ENCODE assay signal across 1 cellular context in the genomic region with DNA sequence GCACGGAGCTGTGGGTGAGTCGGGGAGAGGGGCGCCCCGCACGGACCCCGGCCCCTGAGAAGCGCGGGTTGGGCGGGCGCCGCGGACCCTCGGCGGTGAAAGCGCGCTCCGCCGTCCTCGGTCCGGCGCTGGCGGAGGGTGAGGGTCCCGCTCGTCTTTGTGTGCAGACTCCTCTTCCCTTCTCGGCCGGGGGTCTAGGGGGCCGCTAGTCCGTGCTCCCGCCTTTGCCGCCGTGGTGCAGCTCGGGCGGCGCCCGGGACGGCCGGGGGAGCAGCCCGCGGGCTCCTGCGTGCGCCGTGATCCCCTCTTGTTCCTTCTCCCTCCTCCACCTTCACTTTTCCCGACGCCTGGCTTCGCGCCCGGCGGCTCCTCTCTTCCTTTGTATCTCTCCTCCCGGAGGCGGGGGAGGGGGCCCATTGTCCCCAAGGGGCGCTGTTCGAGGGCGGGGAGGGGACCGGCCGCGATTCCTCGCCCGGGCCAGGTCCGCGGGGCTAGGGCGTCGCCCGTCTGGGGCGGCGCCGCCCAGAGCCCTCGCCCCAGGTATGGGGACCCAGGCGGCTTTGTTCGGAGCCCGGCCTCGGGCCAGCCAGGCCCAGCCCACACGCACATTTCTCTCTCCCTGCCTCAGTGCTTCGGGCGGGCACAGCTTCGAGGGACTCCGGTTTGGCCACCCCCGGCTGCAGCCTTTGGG.
TF ChIP-seq lines count a peak whose summit lies in the region.

No MANE protein-coding gene starts in this region.

TF ChIP-seq in HepG2, 621 proteins besides CTCF, POLR2A, EP300 and RAD21 (continued from another document and continues in another):
- TF ChIP-seq, protein P1, sequence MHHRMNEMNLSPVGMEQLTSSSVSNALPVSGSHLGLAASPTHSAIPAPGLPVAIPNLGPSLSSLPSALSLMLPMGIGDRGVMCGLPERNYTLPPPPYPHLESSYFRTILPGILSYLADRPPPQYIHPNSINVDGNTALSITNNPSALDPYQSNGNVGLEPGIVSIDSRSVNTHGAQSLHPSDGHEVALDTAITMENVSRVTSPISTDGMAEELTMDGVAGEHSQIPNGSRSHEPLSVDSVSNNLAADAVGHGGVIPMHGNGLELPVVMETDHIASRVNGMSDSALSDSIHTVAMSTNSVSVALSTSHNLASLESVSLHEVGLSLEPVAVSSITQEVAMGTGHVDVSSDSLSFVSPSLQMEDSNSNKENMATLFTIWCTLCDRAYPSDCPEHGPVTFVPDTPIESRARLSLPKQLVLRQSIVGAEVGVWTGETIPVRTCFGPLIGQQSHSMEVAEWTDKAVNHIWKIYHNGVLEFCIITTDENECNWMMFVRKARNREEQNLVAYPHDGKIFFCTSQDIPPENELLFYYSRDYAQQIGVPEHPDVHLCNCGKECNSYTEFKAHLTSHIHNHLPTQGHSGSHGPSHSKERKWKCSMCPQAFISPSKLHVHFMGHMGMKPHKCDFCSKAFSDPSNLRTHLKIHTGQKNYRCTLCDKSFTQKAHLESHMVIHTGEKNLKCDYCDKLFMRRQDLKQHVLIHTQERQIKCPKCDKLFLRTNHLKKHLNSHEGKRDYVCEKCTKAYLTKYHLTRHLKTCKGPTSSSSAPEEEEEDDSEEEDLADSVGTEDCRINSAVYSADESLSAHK (CRISPR knock-in tag; IDR thresholded peaks at IDR 0.05; ENCODE audit: borderline replicate concordance): no peak
- TF ChIP-seq MAFK (conservative IDR thresholded peaks at IDR 0.05 in 1 of 2, IDR thresholded peaks at IDR 0.05 in 1 of 2; ENCODE audit: low read length in 2 of 2) (no peak), HNF4A (CRISPR knock-in tag; IDR thresholded peaks at IDR 0.05) (no peak), HNRNPK (IDR thresholded peaks at IDR 0.05; ENCODE audit: low read depth, low read length, poor library complexity, severe bottlenecking) (no peak), SYNCRIP (IDR thresholded peaks at IDR 0.05; ENCODE audit: insufficient read depth, low read depth, low read length) (no peak), MXD4 (CRISPR knock-in tag; IDR thresholded peaks at IDR 0.05) (0 out of 2 replicates have a peak, but pooled peaks have one; percentile 33), CENPT (CRISPR knock-in tag; IDR thresholded peaks at IDR 0.05; ENCODE audit: low read depth) (no peak), JUNB (CRISPR knock-in tag; IDR thresholded peaks at IDR 0.05; ENCODE audit: borderline replicate concordance) (no peak), DR1 (CRISPR knock-in tag; IDR thresholded peaks at IDR 0.05) (no peak), ZNF607 (CRISPR knock-in tag; IDR thresholded peaks at IDR 0.05; ENCODE audit: borderline replicate concordance) (0 out of 2 replicates have a peak, but pooled peaks have one; percentile 44), CREB1 (IDR thresholded peaks at IDR 0.05) (no peak), CREB1 (CRISPR knock-in tag; IDR thresholded peaks at IDR 0.05) (no peak)
- TF ChIP-seq, protein P2, sequence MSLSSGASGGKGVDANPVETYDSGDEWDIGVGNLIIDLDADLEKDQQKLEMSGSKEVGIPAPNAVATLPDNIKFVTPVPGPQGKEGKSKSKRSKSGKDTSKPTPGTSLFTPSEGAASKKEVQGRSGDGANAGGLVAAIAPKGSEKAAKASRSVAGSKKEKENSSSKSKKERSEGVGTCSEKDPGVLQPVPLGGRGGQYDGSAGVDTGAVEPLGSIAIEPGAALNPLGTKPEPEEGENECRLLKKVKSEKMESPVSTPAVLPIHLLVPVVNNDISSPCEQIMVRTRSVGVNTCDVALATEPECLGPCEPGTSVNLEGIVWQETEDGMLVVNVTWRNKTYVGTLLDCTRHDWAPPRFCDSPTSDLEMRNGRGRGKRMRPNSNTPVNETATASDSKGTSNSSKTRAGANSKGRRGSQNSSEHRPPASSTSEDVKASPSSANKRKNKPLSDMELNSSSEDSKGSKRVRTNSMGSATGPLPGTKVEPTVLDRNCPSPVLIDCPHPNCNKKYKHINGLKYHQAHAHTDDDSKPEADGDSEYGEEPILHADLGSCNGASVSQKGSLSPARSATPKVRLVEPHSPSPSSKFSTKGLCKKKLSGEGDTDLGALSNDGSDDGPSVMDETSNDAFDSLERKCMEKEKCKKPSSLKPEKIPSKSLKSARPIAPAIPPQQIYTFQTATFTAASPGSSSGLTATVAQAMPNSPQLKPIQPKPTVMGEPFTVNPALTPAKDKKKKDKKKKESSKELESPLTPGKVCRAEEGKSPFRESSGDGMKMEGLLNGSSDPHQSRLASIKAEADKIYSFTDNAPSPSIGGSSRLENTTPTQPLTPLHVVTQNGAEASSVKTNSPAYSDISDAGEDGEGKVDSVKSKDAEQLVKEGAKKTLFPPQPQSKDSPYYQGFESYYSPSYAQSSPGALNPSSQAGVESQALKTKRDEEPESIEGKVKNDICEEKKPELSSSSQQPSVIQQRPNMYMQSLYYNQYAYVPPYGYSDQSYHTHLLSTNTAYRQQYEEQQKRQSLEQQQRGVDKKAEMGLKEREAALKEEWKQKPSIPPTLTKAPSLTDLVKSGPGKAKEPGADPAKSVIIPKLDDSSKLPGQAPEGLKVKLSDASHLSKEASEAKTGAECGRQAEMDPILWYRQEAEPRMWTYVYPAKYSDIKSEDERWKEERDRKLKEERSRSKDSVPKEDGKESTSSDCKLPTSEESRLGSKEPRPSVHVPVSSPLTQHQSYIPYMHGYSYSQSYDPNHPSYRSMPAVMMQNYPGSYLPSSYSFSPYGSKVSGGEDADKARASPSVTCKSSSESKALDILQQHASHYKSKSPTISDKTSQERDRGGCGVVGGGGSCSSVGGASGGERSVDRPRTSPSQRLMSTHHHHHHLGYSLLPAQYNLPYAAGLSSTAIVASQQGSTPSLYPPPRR (CRISPR knock-in tag; IDR thresholded peaks at IDR 0.05; ENCODE audit: borderline replicate concordance): no peak
- TF ChIP-seq, protein P3, sequence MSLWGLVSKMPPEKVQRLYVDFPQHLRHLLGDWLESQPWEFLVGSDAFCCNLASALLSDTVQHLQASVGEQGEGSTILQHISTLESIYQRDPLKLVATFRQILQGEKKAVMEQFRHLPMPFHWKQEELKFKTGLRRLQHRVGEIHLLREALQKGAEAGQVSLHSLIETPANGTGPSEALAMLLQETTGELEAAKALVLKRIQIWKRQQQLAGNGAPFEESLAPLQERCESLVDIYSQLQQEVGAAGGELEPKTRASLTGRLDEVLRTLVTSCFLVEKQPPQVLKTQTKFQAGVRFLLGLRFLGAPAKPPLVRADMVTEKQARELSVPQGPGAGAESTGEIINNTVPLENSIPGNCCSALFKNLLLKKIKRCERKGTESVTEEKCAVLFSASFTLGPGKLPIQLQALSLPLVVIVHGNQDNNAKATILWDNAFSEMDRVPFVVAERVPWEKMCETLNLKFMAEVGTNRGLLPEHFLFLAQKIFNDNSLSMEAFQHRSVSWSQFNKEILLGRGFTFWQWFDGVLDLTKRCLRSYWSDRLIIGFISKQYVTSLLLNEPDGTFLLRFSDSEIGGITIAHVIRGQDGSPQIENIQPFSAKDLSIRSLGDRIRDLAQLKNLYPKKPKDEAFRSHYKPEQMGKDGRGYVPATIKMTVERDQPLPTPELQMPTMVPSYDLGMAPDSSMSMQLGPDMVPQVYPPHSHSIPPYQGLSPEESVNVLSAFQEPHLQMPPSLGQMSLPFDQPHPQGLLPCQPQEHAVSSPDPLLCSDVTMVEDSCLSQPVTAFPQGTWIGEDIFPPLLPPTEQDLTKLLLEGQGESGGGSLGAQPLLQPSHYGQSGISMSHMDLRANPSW (CRISPR knock-in tag; IDR thresholded peaks at IDR 0.05; ENCODE audit: borderline replicate concordance): no peak
- TF ChIP-seq, protein P4, sequence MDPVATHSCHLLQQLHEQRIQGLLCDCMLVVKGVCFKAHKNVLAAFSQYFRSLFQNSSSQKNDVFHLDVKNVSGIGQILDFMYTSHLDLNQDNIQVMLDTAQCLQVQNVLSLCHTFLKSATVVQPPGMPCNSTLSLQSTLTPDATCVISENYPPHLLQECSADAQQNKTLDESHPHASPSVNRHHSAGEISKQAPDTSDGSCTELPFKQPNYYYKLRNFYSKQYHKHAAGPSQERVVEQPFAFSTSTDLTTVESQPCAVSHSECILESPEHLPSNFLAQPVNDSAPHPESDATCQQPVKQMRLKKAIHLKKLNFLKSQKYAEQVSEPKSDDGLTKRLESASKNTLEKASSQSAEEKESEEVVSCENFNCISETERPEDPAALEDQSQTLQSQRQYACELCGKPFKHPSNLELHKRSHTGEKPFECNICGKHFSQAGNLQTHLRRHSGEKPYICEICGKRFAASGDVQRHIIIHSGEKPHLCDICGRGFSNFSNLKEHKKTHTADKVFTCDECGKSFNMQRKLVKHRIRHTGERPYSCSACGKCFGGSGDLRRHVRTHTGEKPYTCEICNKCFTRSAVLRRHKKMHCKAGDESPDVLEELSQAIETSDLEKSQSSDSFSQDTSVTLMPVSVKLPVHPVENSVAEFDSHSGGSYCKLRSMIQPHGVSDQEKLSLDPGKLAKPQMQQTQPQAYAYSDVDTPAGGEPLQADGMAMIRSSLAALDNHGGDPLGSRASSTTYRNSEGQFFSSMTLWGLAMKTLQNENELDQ (CRISPR knock-in tag; IDR thresholded peaks at IDR 0.05; ENCODE audit: borderline replicate concordance): no peak
- TF ChIP-seq, protein P5, sequence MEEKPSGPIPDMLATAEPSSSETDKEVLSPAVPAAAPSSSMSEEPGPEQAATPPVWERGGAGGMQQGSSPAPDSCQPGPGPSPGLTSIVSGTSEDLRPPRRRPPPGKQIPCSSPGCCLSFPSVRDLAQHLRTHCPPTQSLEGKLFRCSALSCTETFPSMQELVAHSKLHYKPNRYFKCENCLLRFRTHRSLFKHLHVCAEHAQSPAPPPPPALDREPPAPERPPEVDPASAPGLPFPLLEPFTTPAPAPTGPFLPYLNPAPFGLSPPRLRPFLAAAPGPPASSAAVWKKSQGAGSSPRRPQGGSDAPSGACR (CRISPR knock-in tag; IDR thresholded peaks at IDR 0.05): no peak
- TF ChIP-seq, protein P6, sequence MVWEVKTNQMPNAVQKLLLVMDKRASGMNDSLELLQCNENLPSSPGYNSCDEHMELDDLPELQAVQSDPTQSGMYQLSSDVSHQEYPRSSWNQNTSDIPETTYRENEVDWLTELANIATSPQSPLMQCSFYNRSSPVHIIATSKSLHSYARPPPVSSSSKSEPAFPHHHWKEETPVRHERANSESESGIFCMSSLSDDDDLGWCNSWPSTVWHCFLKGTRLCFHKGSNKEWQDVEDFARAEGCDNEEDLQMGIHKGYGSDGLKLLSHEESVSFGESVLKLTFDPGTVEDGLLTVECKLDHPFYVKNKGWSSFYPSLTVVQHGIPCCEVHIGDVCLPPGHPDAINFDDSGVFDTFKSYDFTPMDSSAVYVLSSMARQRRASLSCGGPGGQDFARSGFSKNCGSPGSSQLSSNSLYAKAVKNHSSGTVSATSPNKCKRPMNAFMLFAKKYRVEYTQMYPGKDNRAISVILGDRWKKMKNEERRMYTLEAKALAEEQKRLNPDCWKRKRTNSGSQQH (CRISPR knock-in tag; IDR thresholded peaks at IDR 0.05; ENCODE audit: low read depth): no peak
- TF ChIP-seq, protein P7, sequence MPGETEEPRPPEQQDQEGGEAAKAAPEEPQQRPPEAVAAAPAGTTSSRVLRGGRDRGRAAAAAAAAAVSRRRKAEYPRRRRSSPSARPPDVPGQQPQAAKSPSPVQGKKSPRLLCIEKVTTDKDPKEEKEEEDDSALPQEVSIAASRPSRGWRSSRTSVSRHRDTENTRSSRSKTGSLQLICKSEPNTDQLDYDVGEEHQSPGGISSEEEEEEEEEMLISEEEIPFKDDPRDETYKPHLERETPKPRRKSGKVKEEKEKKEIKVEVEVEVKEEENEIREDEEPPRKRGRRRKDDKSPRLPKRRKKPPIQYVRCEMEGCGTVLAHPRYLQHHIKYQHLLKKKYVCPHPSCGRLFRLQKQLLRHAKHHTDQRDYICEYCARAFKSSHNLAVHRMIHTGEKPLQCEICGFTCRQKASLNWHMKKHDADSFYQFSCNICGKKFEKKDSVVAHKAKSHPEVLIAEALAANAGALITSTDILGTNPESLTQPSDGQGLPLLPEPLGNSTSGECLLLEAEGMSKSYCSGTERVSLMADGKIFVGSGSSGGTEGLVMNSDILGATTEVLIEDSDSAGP (CRISPR knock-in tag; IDR thresholded peaks at IDR 0.05; ENCODE audit: borderline replicate concordance): peak; percentile 24
- TF ChIP-seq, protein P8, sequence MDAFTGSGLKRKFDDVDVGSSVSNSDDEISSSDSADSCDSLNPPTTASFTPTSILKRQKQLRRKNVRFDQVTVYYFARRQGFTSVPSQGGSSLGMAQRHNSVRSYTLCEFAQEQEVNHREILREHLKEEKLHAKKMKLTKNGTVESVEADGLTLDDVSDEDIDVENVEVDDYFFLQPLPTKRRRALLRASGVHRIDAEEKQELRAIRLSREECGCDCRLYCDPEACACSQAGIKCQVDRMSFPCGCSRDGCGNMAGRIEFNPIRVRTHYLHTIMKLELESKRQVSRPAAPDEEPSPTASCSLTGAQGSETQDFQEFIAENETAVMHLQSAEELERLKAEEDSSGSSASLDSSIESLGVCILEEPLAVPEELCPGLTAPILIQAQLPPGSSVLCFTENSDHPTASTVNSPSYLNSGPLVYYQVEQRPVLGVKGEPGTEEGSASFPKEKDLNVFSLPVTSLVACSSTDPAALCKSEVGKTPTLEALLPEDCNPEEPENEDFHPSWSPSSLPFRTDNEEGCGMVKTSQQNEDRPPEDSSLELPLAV (CRISPR knock-in tag; conservative IDR thresholded peaks at IDR 0.05; ENCODE audit: low read depth): no peak
- TF ChIP-seq, protein P9, sequence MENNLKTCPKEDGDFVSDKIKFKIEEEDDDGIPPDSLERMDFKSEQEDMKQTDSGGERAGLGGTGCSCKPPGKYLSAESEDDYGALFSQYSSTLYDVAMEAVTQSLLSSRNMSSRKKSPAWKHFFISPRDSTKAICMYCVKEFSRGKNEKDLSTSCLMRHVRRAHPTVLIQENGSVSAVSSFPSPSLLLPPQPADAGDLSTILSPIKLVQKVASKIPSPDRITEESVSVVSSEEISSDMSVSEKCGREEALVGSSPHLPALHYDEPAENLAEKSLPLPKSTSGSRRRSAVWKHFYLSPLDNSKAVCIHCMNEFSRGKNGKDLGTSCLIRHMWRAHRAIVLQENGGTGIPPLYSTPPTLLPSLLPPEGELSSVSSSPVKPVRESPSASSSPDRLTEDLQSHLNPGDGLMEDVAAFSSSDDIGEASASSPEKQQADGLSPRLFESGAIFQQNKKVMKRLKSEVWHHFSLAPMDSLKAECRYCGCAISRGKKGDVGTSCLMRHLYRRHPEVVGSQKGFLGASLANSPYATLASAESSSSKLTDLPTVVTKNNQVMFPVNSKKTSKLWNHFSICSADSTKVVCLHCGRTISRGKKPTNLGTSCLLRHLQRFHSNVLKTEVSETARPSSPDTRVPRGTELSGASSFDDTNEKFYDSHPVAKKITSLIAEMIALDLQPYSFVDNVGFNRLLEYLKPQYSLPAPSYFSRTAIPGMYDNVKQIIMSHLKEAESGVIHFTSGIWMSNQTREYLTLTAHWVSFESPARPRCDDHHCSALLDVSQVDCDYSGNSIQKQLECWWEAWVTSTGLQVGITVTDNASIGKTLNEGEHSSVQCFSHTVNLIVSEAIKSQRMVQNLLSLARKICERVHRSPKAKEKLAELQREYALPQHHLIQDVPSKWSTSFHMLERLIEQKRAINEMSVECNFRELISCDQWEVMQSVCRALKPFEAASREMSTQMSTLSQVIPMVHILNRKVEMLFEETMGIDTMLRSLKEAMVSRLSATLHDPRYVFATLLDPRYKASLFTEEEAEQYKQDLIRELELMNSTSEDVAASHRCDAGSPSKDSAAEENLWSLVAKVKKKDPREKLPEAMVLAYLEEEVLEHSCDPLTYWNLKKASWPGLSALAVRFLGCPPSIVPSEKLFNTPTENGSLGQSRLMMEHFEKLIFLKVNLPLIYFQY (CRISPR knock-in tag; IDR thresholded peaks at IDR 0.05; ENCODE audit: borderline replicate concordance): no peak
